8 cellular contexts compared by ENCODE assay signal in the genomic region with DNA sequence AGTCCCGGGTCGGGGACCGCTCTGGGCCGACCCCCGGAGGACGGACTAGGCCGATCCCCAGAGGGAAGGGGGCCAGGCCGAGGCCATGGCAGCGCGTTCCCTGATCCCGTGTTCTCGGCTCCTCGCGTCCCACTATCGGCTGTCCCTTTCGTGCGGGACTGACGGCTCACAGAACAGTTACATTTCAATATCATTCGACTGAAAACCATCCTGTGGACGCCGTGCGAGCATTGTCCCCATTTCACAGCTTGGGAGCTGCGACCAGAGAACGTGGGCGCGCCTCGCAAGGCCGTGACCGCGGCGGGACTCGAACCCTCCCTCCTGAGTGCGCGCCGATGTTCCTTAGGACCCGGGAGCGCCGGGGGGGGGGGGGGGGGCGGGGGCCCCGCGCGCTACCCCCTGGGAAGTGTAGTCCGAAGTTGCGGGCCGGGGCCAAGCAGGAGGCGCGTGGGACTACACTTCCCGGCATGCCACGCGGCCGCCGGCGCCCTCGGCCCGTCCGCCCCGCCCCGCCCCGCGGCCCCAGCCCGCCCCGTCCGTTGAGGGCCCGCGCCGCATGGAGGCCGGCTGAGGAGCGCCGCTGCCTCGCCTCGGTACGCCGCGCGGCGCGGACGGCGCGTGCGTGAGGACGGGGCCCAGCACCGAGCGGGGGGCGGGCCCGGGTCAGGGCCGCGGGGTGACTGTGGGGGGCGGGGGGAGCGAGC. TPM values are rescaled to one million over a fixed set of nuclear protein-coding genes. Genes with fewer than 3 reads are reported as not detected.
DNase-seq lines count a peak whose midpoint lies in the region; ATAC-seq and TF ChIP-seq lines count a peak whose summit lies in the region.

A gene with protein sequence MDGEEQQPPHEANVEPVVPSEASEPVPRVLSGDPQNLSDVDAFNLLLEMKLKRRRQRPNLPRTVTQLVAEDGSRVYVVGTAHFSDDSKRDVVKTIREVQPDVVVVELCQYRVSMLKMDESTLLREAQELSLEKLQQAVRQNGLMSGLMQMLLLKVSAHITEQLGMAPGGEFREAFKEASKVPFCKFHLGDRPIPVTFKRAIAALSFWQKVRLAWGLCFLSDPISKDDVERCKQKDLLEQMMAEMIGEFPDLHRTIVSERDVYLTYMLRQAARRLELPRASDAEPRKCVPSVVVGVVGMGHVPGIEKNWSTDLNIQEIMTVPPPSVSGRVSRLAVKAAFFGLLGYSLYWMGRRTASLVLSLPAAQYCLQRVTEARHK (plus strand): TSS at position 530 of the 704 bp plus-strand sequence. CDS start 7,148 bp downstream, outside the sequence.

- H3K79me2 ChIP-seq in OCI-LY1 (ENCODE audit: insufficient read depth, low read length): peaks cover 5% of the 10 kb centered on the region; the same call in 1 of the 2 replicates

- no peaks in the 10 kb centered on the region for H3K36me3 Mint-ChIP-seq in endothelial cell (ENCODE audit: low read depth, unreplicated experiment)
- H3K36me3 Mint-ChIP-seq in mesothelial cell of epicardium: no peaks in the 10 kb centered on the region

- peaks cover 4% of the 10 kb centered on the region; the same call in 1 of the 2 replicates for H3K27me3 ChIP-seq in OCI-LY1 (ENCODE audit: insufficient read depth, low read length)

- no peaks in the 10 kb centered on the region for H3K9me2 ChIP-seq in OCI-LY1 (ENCODE audit: low read depth, low read length)

- no peaks in the 10 kb centered on the region for H4K20me1 ChIP-seq in OCI-LY1 (ENCODE audit: insufficient read depth, low read length)

- peak within 1 kb of the TSS; percentile 84 for H3K4me3 ChIP-seq in GM12875 (ENCODE audit: low read depth, low read length)
- peak within 1 kb of the TSS; percentile 97 for H3K4me3 ChIP-seq in OCI-LY1 (ENCODE audit: low read depth, low read length, poor library complexity, severe bottlenecking)

- DNase-seq in activated CD8-positive, alpha-beta memory T cell treated with anti-CD3 and anti-CD28 coated beads, Interleukin-2, amount 50 U/mL, for 48 hours: peak; percentile 92
- DNase-seq in endothelial cell (ENCODE audit: low spot score) (peak; percentile 89), mesothelial cell of epicardium (ENCODE audit: low spot score in 2 of 2, unreplicated experiment in 2 of 2) (peak; percentile 87 to 89)
- peak; percentile 70 for DNase-seq in stimulated activated CD8-positive, alpha-beta memory T cell treated with anti-CD3 and anti-CD28 coated beads, Interleukin-15, amount 100 ng/mL, for 1 hour (ENCODE audit: low read depth)

- H3K4me2 ChIP-seq in OCI-LY1 (ENCODE audit: low read length): peak within 1 kb of the TSS; percentile 99

- H3K27ac Mint-ChIP-seq in endothelial cell (ENCODE audit: unreplicated experiment): no peak within 1 kb of the TSS
- peak within 1 kb of the TSS; percentile 96 for H3K27ac Mint-ChIP-seq in mesothelial cell of epicardium

- peak; percentile 28 for ATAC-seq in HG03439 (IDR thresholded peaks at IDR 0.05; ENCODE audit: unreplicated experiment)
- ATAC-seq in HG03457 (IDR thresholded peaks at IDR 0.05; ENCODE audit: unreplicated experiment): no peak

- peak within 1 kb of the TSS; percentile 100 for H3K9ac ChIP-seq in OCI-LY1 (ENCODE audit: low read length)

- H3K9me3 Mint-ChIP-seq in endothelial cell (ENCODE audit: unreplicated experiment): no peaks in the 10 kb centered on the region
- no peaks in the 10 kb centered on the region for H3K9me3 Mint-ChIP-seq in mesothelial cell of epicardium

- H3K4me1 Mint-ChIP-seq in endothelial cell (ENCODE audit: unreplicated experiment) (peaks cover 3% of the 10 kb centered on the region), mesothelial cell of epicardium (peaks cover 22% of the 10 kb centered on the region)

- no peak within 1 kb of the TSS for H2AFZ ChIP-seq in OCI-LY1 (ENCODE audit: low read length)

- peaks cover 9% of the 10 kb centered on the region; the same call in 1 of the 2 replicates for H3F3A ChIP-seq in OCI-LY1 (ENCODE audit: insufficient read depth, low read length)

- H3K4me3 Mint-ChIP-seq in endothelial cell (ENCODE audit: unreplicated experiment): peak within 1 kb of the TSS; percentile 92
- peak within 1 kb of the TSS; percentile 94 for H3K4me3 Mint-ChIP-seq in mesothelial cell of epicardium

- H3K27ac ChIP-seq in OCI-LY1 (ENCODE audit: low read depth, low read length, poor library complexity, severe bottlenecking): peak within 1 kb of the TSS; percentile 100

- H3K9me3 ChIP-seq in OCI-LY1 (ENCODE audit: low read length): no peaks in the 10 kb centered on the region

- peaks cover 56% of the 10 kb centered on the region for H3K4me1 ChIP-seq in OCI-LY1 (ENCODE audit: insufficient read depth, low read length, severe bottlenecking)

- H3K27me3 Mint-ChIP-seq in endothelial cell (ENCODE audit: unreplicated experiment) (peaks cover 1% of the 10 kb centered on the region), mesothelial cell of epicardium (ENCODE audit: low read depth) (no peaks in the 10 kb centered on the region)

- TF ChIP-seq CTCF in GM12875 (IDR thresholded peaks at IDR 0.05; ENCODE audit: borderline replicate concordance, insufficient read depth, low read depth, low read length): no peak
- no peak for TF ChIP-seq CTCF in OCI-LY1 (IDR thresholded peaks at IDR 0.05; ENCODE audit: low read length)
- no peak for TF ChIP-seq CTCF in endothelial cell (IDR thresholded peaks at IDR 0.05; ENCODE audit: unreplicated experiment)
- TF ChIP-seq CTCF in mesothelial cell of epicardium (IDR thresholded peaks at IDR 0.05; ENCODE audit: unreplicated experiment): no peak

- peaks cover 15% of the 10 kb centered on the region; the same call in 1 of the 2 replicates for H3K36me3 ChIP-seq in OCI-LY1 (ENCODE audit: insufficient read depth, low read length)

RNA-seq across cellular contexts. Expression of the gene that starts here (rescaled TPM):
- total RNA-seq in endothelial cell (ENCODE audit: unreplicated experiment) (33.1 TPM), mesothelial cell of epicardium (44.3 to 44.6 TPM (median 44.4 TPM) in 3 replicates)
